ENCODE assay signal across 9 cellular contexts in the genomic region with DNA sequence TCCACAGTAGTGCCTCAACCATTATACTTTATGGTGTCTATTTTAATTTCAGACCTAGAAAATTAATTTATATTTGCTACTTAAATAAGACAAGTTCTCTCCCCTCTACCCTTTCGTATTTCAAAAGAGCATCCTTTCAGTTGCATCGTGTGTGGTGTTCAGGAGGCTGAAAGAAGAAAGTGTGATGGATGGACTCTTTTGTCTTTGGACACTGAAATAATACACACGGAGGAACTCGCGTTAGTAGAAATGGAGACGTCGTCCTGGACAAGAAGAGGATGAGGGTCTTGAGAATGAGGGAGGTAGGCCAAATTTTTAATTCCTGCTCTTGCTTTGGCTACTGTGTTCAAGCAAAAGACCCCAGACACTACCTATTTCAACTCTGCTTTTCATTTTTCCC. TPM values are rescaled to one million over a fixed set of nuclear protein-coding genes. Genes with fewer than 3 reads are reported as not detected.
DNase-seq lines count a peak whose midpoint lies in the region; ATAC-seq and TF ChIP-seq lines count a peak whose summit lies in the region.
"Had no signal": no experiment of that assay in that cellular context is flagged by ENCODE, and none has a peak within 500 bp of the region (broad histone marks: within the 10 kb centered on the region; RNA-seq: fewer than 3 reads in every experiment).

No MANE protein-coding gene starts in this region.

- no peak overlapping the region for H3K27ac ChIP-seq in endodermal cell (ENCODE audit: low read depth, low read length)

- H3K27ac Mint-ChIP-seq in Caco-2 (ENCODE audit: unreplicated experiment): no peak overlapping the region
- peak overlapping the region; percentile 84 for H3K27ac Mint-ChIP-seq in endodermal cell
- peak overlapping the region; percentile 87 for H3K27ac Mint-ChIP-seq in osteocyte (ENCODE audit: unreplicated experiment)

- POLR2A ChIA-PET in Caco-2 (lab: Charles Lee): interaction anchor here (0.7 to 1.8 kb wide), 2 partner anchors 42 to 54 kb away, joined by 4 to 17 read pairs; a partner anchor contains a TSS

- ATAC-seq in HG03045 (IDR thresholded peaks at IDR 0.05; ENCODE audit: unreplicated experiment): no peak
- ATAC-seq in GM18861 (IDR thresholded peaks at IDR 0.05; ENCODE audit: unreplicated experiment): no peak

- H3K36me3 ChIP-seq in Caco-2 (ENCODE audit: control insufficient read depth, insufficient read depth, low read length): no peaks in the 10 kb centered on the region
- no peaks in the 10 kb centered on the region for H3K36me3 ChIP-seq in endodermal cell (ENCODE audit: control insufficient read depth, insufficient read depth, low read length)

- H3K9me3 Mint-ChIP-seq in Caco-2 (ENCODE audit: unreplicated experiment): no peaks in the 10 kb centered on the region
- H3K9me3 Mint-ChIP-seq in endodermal cell: no peaks in the 10 kb centered on the region
- no peaks in the 10 kb centered on the region for H3K9me3 Mint-ChIP-seq in osteocyte (ENCODE audit: unreplicated experiment)
- H3K9me3 Mint-ChIP-seq: central memory CD8-positive, alpha-beta T cell had no signal

- H3K4me3 Mint-ChIP-seq in Caco-2 (ENCODE audit: unreplicated experiment) (no peak overlapping the region), endodermal cell (no peak overlapping the region), osteocyte (ENCODE audit: unreplicated experiment) (peak overlapping the region; percentile 87)
- H3K4me3 Mint-ChIP-seq: central memory CD8-positive, alpha-beta T cell had no signal

- no peak for TF ChIP-seq CTCF in Caco-2 (IDR thresholded peaks at IDR 0.05; ENCODE audit: insufficient read depth in 1 of 2, low read depth in 1 of 2, low read length in 1 of 2, severe bottlenecking in 1 of 2, unreplicated experiment in 1 of 2)
- no peak for TF ChIP-seq CTCF in endodermal cell (conservative IDR thresholded peaks at IDR 0.05)
- TF ChIP-seq CTCF in osteocyte (IDR thresholded peaks at IDR 0.05): no peak

- no TSS peak for BruUV-seq in Caco-2 (replicated peaks; lab: Mats Ljungman, UMichigan)

- intact Hi-C loops in Caco-2 (cut with micrococcal nuclease; ENCODE audit: unreplicated experiment): loop anchor here (2.0 kb wide), 1 partner anchor 81 kb away; a partner anchor contains a TSS

- H3K4me3 ChIP-seq in Caco-2 (ENCODE audit: low read depth, low read length) (peak overlapping the region; percentile 73), endodermal cell (ENCODE audit: low read length) (peak overlapping the region; percentile 86)

- H3K4me1 Mint-ChIP-seq in Caco-2 (ENCODE audit: low read depth, unreplicated experiment): peaks cover 32% of the 10 kb centered on the region
- peaks cover 37% of the 10 kb centered on the region for H3K4me1 Mint-ChIP-seq in endodermal cell
- H3K4me1 Mint-ChIP-seq in osteocyte (ENCODE audit: unreplicated experiment): peaks cover 37% of the 10 kb centered on the region

- H3K9me3 ChIP-seq in Caco-2 (no peaks in the 10 kb centered on the region), endodermal cell (ENCODE audit: control insufficient read depth, low read length) (no peaks in the 10 kb centered on the region)

- H3K27me3 Mint-ChIP-seq in Caco-2 (ENCODE audit: insufficient read depth, unreplicated experiment) (no peaks in the 10 kb centered on the region), endodermal cell (ENCODE audit: insufficient read depth) (peaks cover 4% of the 10 kb centered on the region), osteocyte (ENCODE audit: unreplicated experiment) (no peaks in the 10 kb centered on the region)
- H3K27me3 Mint-ChIP-seq: central memory CD8-positive, alpha-beta T cell had no signal

- H3K27me3 ChIP-seq in Caco-2 (replicated peaks; ENCODE audit: control insufficient read depth, insufficient read depth, low read length): no peaks in the 10 kb centered on the region
- no peaks in the 10 kb centered on the region for H3K27me3 ChIP-seq in endodermal cell (ENCODE audit: control insufficient read depth, insufficient read depth, low read length, poor library complexity, severe bottlenecking)

- H3K9ac ChIP-seq in endodermal cell (ENCODE audit: extremely low read depth, low read length, poor library complexity, severe bottlenecking): peak overlapping the region; percentile 86

- peaks cover 32% of the 10 kb centered on the region for H3K4me1 ChIP-seq in Caco-2
- H3K4me1 ChIP-seq in endodermal cell (ENCODE audit: control insufficient read depth, insufficient read depth, low read length): peaks cover 10% of the 10 kb centered on the region

- no peaks in the 10 kb centered on the region for H3K36me3 Mint-ChIP-seq in Caco-2 (ENCODE audit: insufficient read depth, unreplicated experiment)
- no peaks in the 10 kb centered on the region for H3K36me3 Mint-ChIP-seq in endodermal cell (ENCODE audit: low read depth)
- peaks cover 7% of the 10 kb centered on the region for H3K36me3 Mint-ChIP-seq in osteocyte (ENCODE audit: unreplicated experiment)

- CTCF ChIA-PET in Caco-2 (lab: Charles Lee): no interaction called here

- DNase-seq in Caco-2 (no peak), NAMALWA (ENCODE audit: low spot score) (peak; percentile 57), endodermal cell (no peak), osteocyte (ENCODE audit: extremely low spot score, unreplicated experiment) (no peak), NOMO-1 treated with DMSO at 0.1 percent for 48 hours (lab: John Stamatoyannopoulos, UW; ENCODE audit: unreplicated experiment) (no peak), inferior parietal cortex (ENCODE audit: extremely low spot score) (no peak)

- 73 to 91% methylated on average over 6 of the region's 7 CpGs for WGBS in endodermal cell (ENCODE audit: insufficient coverage in 1 of 2, insufficient read length in 1 of 2), 2 experiments

RNA-seq across cellular contexts. Expression of a gene that starts 0.9 kb away (rescaled TPM):
- total RNA-seq in Caco-2 (2022) (13.3 and 14.1 TPM in 2 replicates), endodermal cell (10 to 100 TPM; 20.5 to 27.6 TPM), osteocyte (10.0 and 10.9 TPM in 2 replicates)
- polyA plus RNA-seq in endodermal cell (2013, experiment 1 of 2): 12.8 TPM
- 13.5 TPM for polyA plus RNA-seq in endodermal cell (2013, experiment 2 of 2)

RNA-seq across cellular contexts. Expression of a gene that starts 1.2 kb away (rescaled TPM):
- 0.82 and 1.5 TPM in 2 replicates for total RNA-seq in Caco-2 (2022)
- total RNA-seq in endodermal cell: 1 to 10 TPM; 4.3 to 5.5 TPM
- polyA plus RNA-seq in endodermal cell (2013, experiment 1 of 2): 1.5 TPM
- 2.6 TPM for polyA plus RNA-seq in endodermal cell (2013, experiment 2 of 2)
- total RNA-seq in osteocyte: 1.9 and 2.2 TPM in 2 replicates

RNA-seq across cellular contexts. Expression of a gene that starts 47.4 kb away (rescaled TPM):
- 0.28 and 0.41 TPM in 2 replicates for total RNA-seq in Caco-2 (2022)
- under 1 TPM; 0.49 to 0.92 TPM for total RNA-seq in endodermal cell
- polyA plus RNA-seq in endodermal cell (2013, experiment 1 of 2): 0.32 TPM
- 0.29 TPM for polyA plus RNA-seq in endodermal cell (2013, experiment 2 of 2)
- total RNA-seq in osteocyte: 0.35 and 0.84 TPM in 2 replicates

RNA-seq across cellular contexts. Expression of a gene that starts 55.1 kb away (rescaled TPM):
- total RNA-seq in Caco-2 (2022) (16.9 and 17.0 TPM in 2 replicates), endodermal cell (10 to 100 TPM; 38.3 to 40.4 TPM), osteocyte (15.8 and 16.6 TPM in 2 replicates)
- 35.9 TPM for polyA plus RNA-seq in endodermal cell (2013, experiment 1 of 2)
- 37.6 TPM for polyA plus RNA-seq in endodermal cell (2013, experiment 2 of 2)

RNA-seq across cellular contexts. Expression of a gene that starts 55.3 kb away (rescaled TPM):
- 30.4 and 36.9 TPM in 2 replicates for total RNA-seq in Caco-2 (2022)
- 10 to 100 TPM; 58.5 to 70.6 TPM for total RNA-seq in endodermal cell
- polyA plus RNA-seq in endodermal cell (2013, experiment 1 of 2): 32.3 TPM
- 29.6 TPM for polyA plus RNA-seq in endodermal cell (2013, experiment 2 of 2)
- 29.2 and 32.4 TPM in 2 replicates for total RNA-seq in osteocyte
